ENCODE assay signal across 1 cellular context in the genomic region with DNA sequence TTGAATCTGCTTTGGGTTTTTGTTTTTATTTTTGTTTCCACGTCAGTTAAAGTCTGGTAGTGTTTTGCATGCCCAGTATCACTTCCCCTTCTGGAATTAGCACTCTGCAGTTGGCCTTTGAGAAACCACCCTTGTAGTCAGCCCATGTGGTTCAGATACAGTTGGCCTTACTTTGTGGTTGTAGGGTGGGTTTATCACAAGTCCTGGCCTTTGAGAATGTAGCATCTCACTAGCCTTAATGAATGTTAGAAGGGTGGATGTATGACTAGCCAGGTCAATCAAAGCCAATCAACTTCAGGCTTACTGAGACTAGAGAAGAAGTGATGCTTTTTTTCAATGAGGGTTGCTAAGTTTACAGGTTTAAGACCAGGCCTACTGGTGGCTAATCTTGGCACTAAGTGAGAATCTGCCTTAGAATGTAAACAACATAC.
TF ChIP-seq lines count a peak whose summit lies in the region.

No MANE protein-coding gene starts in this region.

TF ChIP-seq in H1, 55 proteins besides CTCF, POLR2A, EP300 and RAD21 (continued from another document):
- TF ChIP-seq SP2 (IDR thresholded peaks at IDR 0.05; ENCODE audit: low read length) (no peak), FOSL1 (IDR thresholded peaks at IDR 0.05; ENCODE audit: insufficient read depth, low read depth, low read length) (no peak), MAFK (IDR thresholded peaks at IDR 0.05; ENCODE audit: low read depth, low read length) (no peak), RNF2 (IDR thresholded peaks at IDR 0.05; ENCODE audit: borderline replicate concordance, low read depth, low read length, missing control alignments, poor library complexity, severe bottlenecking) (no peak), YY1 (IDR thresholded peaks at IDR 0.05; ENCODE audit: low read depth, low read length) (no peak), GTF2F1 (IDR thresholded peaks at IDR 0.05; ENCODE audit: borderline replicate concordance, low read depth, low read length) (no peak), USF2 (IDR thresholded peaks at IDR 0.05; ENCODE audit: low read length) (no peak), TEAD4 (IDR thresholded peaks at IDR 0.05; ENCODE audit: low read depth, low read length) (no peak), KDM4A (IDR thresholded peaks at IDR 0.05; ENCODE audit: low read depth, low read length, severe bottlenecking) (no peak), TBP (IDR thresholded peaks at IDR 0.05; ENCODE audit: low read depth, low read length) (no peak), TAF7 (optimal IDR thresholded peaks at IDR 0.05; ENCODE audit: borderline replicate concordance, low read depth, low read length) (no peak), SRF (IDR thresholded peaks at IDR 0.05; ENCODE audit: low read depth, low read length) (no peak), CREB1 (IDR thresholded peaks at IDR 0.05) (no peak), ASH2L (IDR thresholded peaks at IDR 0.05; ENCODE audit: low read length) (no peak), SIRT6 (IDR thresholded peaks at IDR 0.05; ENCODE audit: low read length) (no peak)
